In the genomic region with DNA sequence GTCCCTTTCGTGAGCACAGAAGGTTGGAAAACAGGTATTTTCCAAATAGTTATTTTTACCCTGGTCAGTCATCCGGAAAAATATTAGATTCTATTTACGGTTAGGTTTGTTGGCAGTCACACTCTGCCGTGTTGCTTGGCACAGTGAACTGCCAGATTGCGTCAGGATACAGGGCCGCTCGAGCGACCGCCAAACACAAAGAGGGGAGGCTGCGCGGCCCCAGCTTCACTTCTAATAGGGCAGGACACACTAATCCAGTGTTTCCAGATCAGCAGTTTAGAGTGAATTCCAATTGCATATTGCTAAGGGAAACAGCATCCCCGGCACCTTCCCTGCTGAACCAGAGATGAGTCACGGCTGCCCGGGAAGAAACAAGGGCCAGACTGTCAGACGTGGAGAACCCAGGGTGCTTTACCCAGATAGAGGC, we compare ENCODE assay signal across 14 cellular contexts. TPM values are rescaled to one million over a fixed set of nuclear protein-coding genes. Genes with fewer than 3 reads are reported as not detected.
A peak's percentile ranks its signal among the peaks of the same experiment; 100 is the strongest.
DNase-seq lines count a peak whose midpoint lies in the region; ATAC-seq, FAIRE-seq and TF ChIP-seq lines count a peak whose summit lies in the region.
"Had no signal": no experiment of that assay in that cellular context is flagged by ENCODE, and none has a peak within 500 bp of the region (broad histone marks: within the 10 kb centered on the region; RNA-seq: fewer than 3 reads in every experiment).

No MANE protein-coding gene starts in this region.

- WGBS in heart right ventricle, 2 donors: 78 to 79% methylated on average over 15 of the region's 15 CpGs
- WGBS in aorta, 2 donors: 3 to 5% methylated on average over 15 of the region's 15 CpGs
- 80 to 88% (median 86%) methylated on average over 15 of the region's 15 CpGs for WGBS in stomach, 5 donors

- no peak overlapping the region for H2AFZ ChIP-seq in astrocyte (ENCODE audit: low read depth, low read length)

- H3K27me3 Mint-ChIP-seq in astrocyte (ENCODE audit: low read depth, unreplicated experiment): peaks cover 15% of the 10 kb centered on the region

- peaks cover 16% of the 10 kb centered on the region for H3K4me1 Mint-ChIP-seq in astrocyte (ENCODE audit: low read depth, unreplicated experiment)

- TF ChIP-seq EP300 in stomach (IDR thresholded peaks at IDR 0.05): no peak

- intact Hi-C loops in heart right ventricle (cut with DNase I): loop anchor here in 1 of 10 donors (10.0 kb wide), 1 partner anchor 49 kb away; no protein-coding TSS in a partner anchor
- intact Hi-C loops in Right ventricle myocardium inferior (cut with DNase I): no loop called here
- intact Hi-C loops in aorta (cut with DNase I): loop anchor here (1.0 to 10.0 kb wide), 4 partner anchors 37 to 479 kb away; a partner anchor contains a TSS
- intact Hi-C loops in stomach (cut with DNase I; ENCODE audit: low total_unique reads): no loop called here

- H3K27me3 ChIP-seq in heart right ventricle (peaks cover 0 to 30% (median 15%) of the 10 kb centered on the region in 7 donors), astrocyte (ENCODE audit: insufficient read depth, low read length) (peaks cover 3% of the 10 kb centered on the region), aorta (ENCODE audit: control insufficient read depth in 1 of 2, insufficient read depth in 2 of 2, low read length in 1 of 2) (no peaks in the 10 kb centered on the region), stomach (peaks cover 0 to 20% (median 0%) of the 10 kb centered on the region in 3 donors)
- H3K27me3 ChIP-seq: BLaER1 had no signal

- H3K4me1 ChIP-seq in heart right ventricle: peaks cover 0 to 41% (median 13%) of the 10 kb centered on the region in 9 donors
- H3K4me1 ChIP-seq in astrocyte (ENCODE audit: insufficient read depth, low read length): peaks cover 26% of the 10 kb centered on the region
- H3K4me1 ChIP-seq in aorta (ENCODE audit: control insufficient read depth in 1 of 2, insufficient read depth in 2 of 2, low read length in 2 of 2): peaks cover 5 to 8% of the 10 kb centered on the region in 2 donors
- H3K4me1 ChIP-seq in stomach: peaks cover 0 to 16% (median 3%) of the 10 kb centered on the region in 4 donors

- peak overlapping the region; percentile 78 for H3K9ac ChIP-seq in astrocyte (ENCODE audit: low read length)
- H3K9ac ChIP-seq: BLaER1 had no signal

- H3K27ac Mint-ChIP-seq in astrocyte (ENCODE audit: unreplicated experiment): peak overlapping the region; percentile 95
- H3K27ac Mint-ChIP-seq: activated CD4-positive, alpha-beta memory T cell treated with anti-CD3 and anti-CD28 coated beads, Interleukin-2, amount 10 ng/mL, durations not matched to agents 7 days and 5 days; mesothelial cell of epicardium had no signal

- peak; percentile 41 for FAIRE-seq in astrocyte (lab: Jason Lieb, UNC)

- peak overlapping the region in 1 of 10 donors; percentile 3 for H3K4me3 ChIP-seq in heart right ventricle
- no peak overlapping the region for H3K4me3 ChIP-seq in astrocyte (ENCODE audit: insufficient read depth, low read depth, low read length)
- H3K4me3 ChIP-seq in aorta (ENCODE audit: low read length in 2 of 2): no peak overlapping the region
- H3K4me3 ChIP-seq in stomach: no peak overlapping the region
- H3K4me3 ChIP-seq: BLaER1, dorsolateral prefrontal cortex, tibial nerve had no signal

- peak in 1 of 2 donors; percentile 31 for DNase-seq in heart right ventricle
- DNase-seq in Right ventricle myocardium inferior (ENCODE audit: missing footprints): no peak
- peak; percentile 98 for DNase-seq in astrocyte (ENCODE audit: low read depth)
- DNase-seq in iris pigment epithelial cell (ENCODE audit: low read depth): peak; percentile 91
- DNase-seq in aorta: peak; percentile 91 to 93
- no peak for DNase-seq in stomach
- no peak for DNase-seq in D341Med (ENCODE audit: low spot score)
- DNase-seq in activated CD8-positive, alpha-beta memory T cell treated with anti-CD3 and anti-CD28 coated beads, Interleukin-2, amount 50 U/mL, for 4 hours: no peak
- DNase-seq: activated CD4-positive, alpha-beta memory T cell treated with anti-CD3 and anti-CD28 coated beads, Interleukin-2, amount 10 ng/mL, durations not matched to agents 7 days and 5 days had no signal

- peaks cover 13% of the 10 kb centered on the region for H3K9me3 Mint-ChIP-seq in astrocyte (ENCODE audit: unreplicated experiment)
- H3K9me3 Mint-ChIP-seq: activated CD4-positive, alpha-beta memory T cell treated with anti-CD3 and anti-CD28 coated beads, Interleukin-2, amount 10 ng/mL, durations not matched to agents 7 days and 5 days had no signal

- peak overlapping the region in 1 of 10 donors; percentile 47 for H3K27ac ChIP-seq in heart right ventricle
- H3K27ac ChIP-seq in astrocyte (ENCODE audit: low read depth, low read length): peak overlapping the region; percentile 94
- peak overlapping the region; percentile 68 to 97 for H3K27ac ChIP-seq in aorta (ENCODE audit: low read depth in 1 of 2, low read length in 2 of 2)
- H3K27ac ChIP-seq in stomach: peak overlapping the region in 1 of 5 donors; percentile 2
- H3K27ac ChIP-seq: BLaER1, tibial nerve had no signal

- H3K36me3 ChIP-seq in heart right ventricle (no peaks in the 10 kb centered on the region), astrocyte (ENCODE audit: insufficient read depth, low read length) (no peaks in the 10 kb centered on the region), aorta (ENCODE audit: control insufficient read depth in 1 of 2, insufficient read depth in 2 of 2, low read length in 1 of 2) (no peaks in the 10 kb centered on the region), stomach (no peaks in the 10 kb centered on the region)
- H3K36me3 ChIP-seq: BLaER1, tibial nerve had no signal

- TF ChIP-seq CTCF in heart right ventricle (IDR thresholded peaks at IDR 0.05): no peak
- TF ChIP-seq CTCF in astrocyte (IDR thresholded peaks at IDR 0.05; ENCODE audit: insufficient read depth, low read depth, low read length): no peak
- TF ChIP-seq CTCF in stomach (IDR thresholded peaks at IDR 0.05): no peak

- no peak for TF ChIP-seq POLR2A in stomach (IDR thresholded peaks at IDR 0.05)

- no peaks in the 10 kb centered on the region for H4K20me1 ChIP-seq in astrocyte (ENCODE audit: insufficient read depth, low read length)
- H4K20me1 ChIP-seq: BLaER1 had no signal

- H3K36me3 Mint-ChIP-seq in astrocyte (ENCODE audit: low read depth, unreplicated experiment): peaks cover 5% of the 10 kb centered on the region

- peak overlapping the region; percentile 66 for H3K4me2 ChIP-seq in astrocyte (ENCODE audit: low read length)
- H3K4me2 ChIP-seq: BLaER1 had no signal

- no peak overlapping the region for H3K4me3 Mint-ChIP-seq in astrocyte (ENCODE audit: unreplicated experiment)
- H3K4me3 Mint-ChIP-seq: activated CD4-positive, alpha-beta memory T cell treated with anti-CD3 and anti-CD28 coated beads, Interleukin-2, amount 10 ng/mL, durations not matched to agents 7 days and 5 days; mesothelial cell of epicardium had no signal

- ATAC-seq in heart right ventricle (peak in 7 of 8 donors; percentile 36 to 85 (median 56)), Right ventricle myocardium inferior (no peak), aorta (ENCODE audit: low FRiP score) (peak; percentile 76)
- ATAC-seq: HCT116 had no signal

- H3K9me3 ChIP-seq in heart right ventricle: peaks cover 0 to 13% (median 7%) of the 10 kb centered on the region in 11 donors
- H3K9me3 ChIP-seq in astrocyte (ENCODE audit: insufficient read depth, low read depth, low read length): peaks cover 6% of the 10 kb centered on the region
- H3K9me3 ChIP-seq in aorta (ENCODE audit: control insufficient read depth, low read length): no peaks in the 10 kb centered on the region
- peaks cover 0 to 14% (median 0%) of the 10 kb centered on the region in 4 donors for H3K9me3 ChIP-seq in stomach

- no peaks in the 10 kb centered on the region for H3K79me2 ChIP-seq in astrocyte (ENCODE audit: insufficient read depth, low read length)

RNA-seq across cellular contexts. Expression of a gene that starts 22.9 kb away (rescaled TPM):
- total RNA-seq in heart right ventricle (under 1 TPM in 3 of 10 donors, not detected in 7; 0.13 to 0.31 (median 0.25) TPM), Right ventricle myocardium inferior (not detected), astrocyte (0.10 TPM in 1 of 2 replicates, not detected in the other), aorta (under 1 TPM in 1 of 2 donors, not detected in 1; 0.45 TPM), stomach (under 1 TPM in 1 of 5 donors, not detected in 4; under 0.01 TPM)
- polyA plus RNA-seq in heart right ventricle (not detected), aorta (not detected), stomach (not detected)
- total RNA-seq: mesothelial cell of epicardium, tibial nerve had no signal

Comparison
In these comparisons a context has a peak if more than half of its experiments do, and no peak if none do; other contexts are left out.
1. DNase-seq: peak in astrocyte (single experiment), iris pigment epithelial cell (single experiment) and aorta (2 of 2); none in Right ventricle myocardium inferior (single experiment), stomach (single experiment), D341Med (single experiment) and activated CD8-positive, alpha-beta memory T cell treated with anti-CD3 and anti-CD28 coated beads, Interleukin-2, amount 50 U/mL, for 4 hours (single experiment).
2. intact Hi-C loops: an anchor here in aorta (1.0 to 10.0 kb wide); none called in Right ventricle myocardium inferior and stomach.